Comparison of ENCODE assay signal across 34 cellular contexts in the genomic region with DNA sequence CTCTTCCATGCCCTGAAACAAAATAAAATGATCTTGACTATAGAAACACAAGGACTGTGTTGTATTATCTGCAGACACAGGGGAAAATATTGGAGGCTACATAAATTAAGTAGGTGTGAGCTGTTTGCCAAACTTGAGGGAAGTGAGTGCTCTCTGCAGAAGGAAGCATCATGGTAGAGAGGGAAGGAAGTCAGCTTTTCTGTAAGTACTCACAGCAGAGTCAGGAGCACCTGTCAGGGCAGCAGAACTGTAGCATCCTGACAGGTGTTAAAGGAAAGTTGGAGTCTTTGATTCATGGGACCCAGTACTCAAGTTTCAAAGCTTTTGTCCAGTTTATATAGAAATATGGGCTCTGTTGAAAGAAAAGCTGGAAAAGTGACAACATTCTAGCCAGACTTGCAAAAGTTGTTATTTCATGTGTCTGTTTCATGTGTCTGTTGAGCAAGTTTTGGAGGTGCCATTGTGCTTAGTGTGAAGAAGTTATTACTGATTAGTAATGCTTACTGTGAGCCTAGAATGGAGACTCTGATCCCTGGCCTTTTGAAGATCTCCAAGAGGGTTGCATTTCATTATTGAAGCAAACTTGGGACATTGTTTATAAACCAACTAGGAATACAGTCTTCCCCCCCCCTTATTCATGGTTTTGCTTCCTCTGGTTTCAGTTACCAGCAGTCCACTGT.
"Had no signal": no experiment of that assay in that cellular context is flagged by ENCODE, and none has a peak within 500 bp of the region (broad histone marks: within the 10 kb centered on the region; RNA-seq: fewer than 3 reads in every experiment).

No MANE protein-coding gene starts in this region.

- ATAC-seq: gastroesophageal sphincter; left cardiac atrium; natural killer cell; psoas muscle; stimulated activated effector memory CD8-positive, alpha-beta T cell treated with anti-CD3 and anti-CD28 coated beads, Interleukin-12 subunit alpha, Interleukin-12 subunit beta, amount 100 ng/mL, for 72 hours; stimulated activated naive CD8-positive, alpha-beta T cell treated with anti-CD3 and anti-CD28 coated beads, Interleukin-15, amount 100 ng/mL, for 72 hours had no signal

- H3K79me2 ChIP-seq: hepatocyte, parathyroid adenoma had no signal

- FAIRE-seq: colon, keratinocyte, small intestine, TTC549 had no signal

- H3K9ac ChIP-seq: neural progenitor cell, parathyroid adenoma had no signal

- H3K9me3 Mint-ChIP-seq: neural progenitor cell had no signal

- H3K27ac Mint-ChIP-seq: activated CD4-positive, alpha-beta memory T cell treated with anti-CD3 and anti-CD28 coated beads for 36 hours; activated naive CD4-positive, alpha-beta T cell treated with anti-CD3 and anti-CD28 coated beads for 36 hours; activated T-helper 1 cell treated with anti-CD3 and anti-CD28 coated beads, Interleukin-12 subunit alpha, Interleukin-12 subunit beta, Interleukin-2, Interleukin-4 antibody, amounts not matched to agents 30 ng/mL and 10 ng/mL and 1 ng/mL, durations not matched to agents 14 hours and 24 hours and 36 hours; natural killer cell; neural progenitor cell; stimulated activated effector memory CD8-positive, alpha-beta T cell treated with anti-CD3 and anti-CD28 coated beads, Interleukin-12 subunit alpha, Interleukin-12 subunit beta, amount 100 ng/mL, for 72 hours; stimulated activated naive CD8-positive, alpha-beta T cell treated with anti-CD3 and anti-CD28 coated beads, Interleukin-15, amount 100 ng/mL, for 72 hours; type B pancreatic cell had no signal

- DNase-seq: activated CD4-positive, alpha-beta memory T cell treated with anti-CD3 and anti-CD28 coated beads for 36 hours; activated CD4-positive, alpha-beta T cell treated with anti-CD3 and anti-CD28 coated beads for 48 hours; activated CD8-positive, alpha-beta memory T cell treated with anti-CD3 and anti-CD28 coated beads, Interleukin-2, amount 50 U/mL, for 4 hours; activated effector memory CD4-positive, alpha-beta T cell treated with anti-CD3 and anti-CD28 coated beads, Interleukin-2, amount 50 U/mL, for 16 hours; activated naive CD4-positive, alpha-beta T cell treated with anti-CD3 and anti-CD28 coated beads for 36 hours; activated T-cell treated with anti-CD3 and anti-CD28 coated beads, Interleukin-2, amount 50 U/mL, for 1 hour; central memory CD4-positive, alpha-beta T cell; dermis blood vessel endothelial cell; effector CD4-positive, alpha-beta T cell; left cardiac atrium; midbrain; natural killer cell; occipital lobe; psoas muscle; sigmoid colon; small intestine; stimulated activated CD4-positive, alpha-beta T cell treated with anti-CD3 and anti-CD28 coated beads, Interleukin-4, amount 100 ng/mL, for 24 hours; stimulated activated naive CD8-positive, alpha-beta T cell treated with anti-CD3 and anti-CD28 coated beads, Interleukin-15, amount 100 ng/mL, for 72 hours; substantia nigra; T-helper 9 cell; uterus had no signal

- H3K27me3 ChIP-seq: breast epithelium, esophagus muscularis mucosa, gastroesophageal sphincter, hepatocyte, neural progenitor cell, sigmoid colon, uterus had no signal

- H3K4me1 ChIP-seq: breast epithelium, esophagus muscularis mucosa, gastroesophageal sphincter, parathyroid adenoma, psoas muscle, sigmoid colon, uterus had no signal

- H3K27me3 Mint-ChIP-seq: activated CD4-positive, alpha-beta memory T cell treated with anti-CD3 and anti-CD28 coated beads for 36 hours; stimulated activated naive CD8-positive, alpha-beta T cell treated with anti-CD3 and anti-CD28 coated beads, Interleukin-15, amount 100 ng/mL, for 72 hours had no signal

- H3K27ac ChIP-seq: breast epithelium, esophagus muscularis mucosa, gastroesophageal sphincter, hepatocyte, neural progenitor cell, parathyroid adenoma, psoas muscle, sigmoid colon, uterus, VCaP had no signal

- H3K4me1 Mint-ChIP-seq: neural progenitor cell; stimulated activated effector memory CD8-positive, alpha-beta T cell treated with anti-CD3 and anti-CD28 coated beads, Interleukin-12 subunit alpha, Interleukin-12 subunit beta, amount 100 ng/mL, for 72 hours; stimulated activated naive CD8-positive, alpha-beta T cell treated with anti-CD3 and anti-CD28 coated beads, Interleukin-15, amount 100 ng/mL, for 72 hours had no signal

- H2AFZ ChIP-seq: hepatocyte, neural progenitor cell, parathyroid adenoma had no signal

- H3K4me3 ChIP-seq: breast epithelium, esophagus muscularis mucosa, gastroesophageal sphincter, hepatocyte, neural progenitor cell, psoas muscle, sigmoid colon, uterus had no signal

- H3K4me2 ChIP-seq: hepatocyte, neural progenitor cell had no signal

- H3K4me3 Mint-ChIP-seq: activated CD4-positive, alpha-beta memory T cell treated with anti-CD3 and anti-CD28 coated beads for 36 hours; activated naive CD4-positive, alpha-beta T cell treated with anti-CD3 and anti-CD28 coated beads for 36 hours; activated T-helper 1 cell treated with anti-CD3 and anti-CD28 coated beads, Interleukin-12 subunit alpha, Interleukin-12 subunit beta, Interleukin-2, Interleukin-4 antibody, amounts not matched to agents 30 ng/mL and 10 ng/mL and 1 ng/mL, durations not matched to agents 14 hours and 24 hours and 36 hours; natural killer cell; neural progenitor cell; stimulated activated effector memory CD8-positive, alpha-beta T cell treated with anti-CD3 and anti-CD28 coated beads, Interleukin-12 subunit alpha, Interleukin-12 subunit beta, amount 100 ng/mL, for 72 hours; stimulated activated naive CD8-positive, alpha-beta T cell treated with anti-CD3 and anti-CD28 coated beads, Interleukin-15, amount 100 ng/mL, for 72 hours; type B pancreatic cell had no signal
